ENCODE assay signal across 14 cellular contexts in the genomic region with DNA sequence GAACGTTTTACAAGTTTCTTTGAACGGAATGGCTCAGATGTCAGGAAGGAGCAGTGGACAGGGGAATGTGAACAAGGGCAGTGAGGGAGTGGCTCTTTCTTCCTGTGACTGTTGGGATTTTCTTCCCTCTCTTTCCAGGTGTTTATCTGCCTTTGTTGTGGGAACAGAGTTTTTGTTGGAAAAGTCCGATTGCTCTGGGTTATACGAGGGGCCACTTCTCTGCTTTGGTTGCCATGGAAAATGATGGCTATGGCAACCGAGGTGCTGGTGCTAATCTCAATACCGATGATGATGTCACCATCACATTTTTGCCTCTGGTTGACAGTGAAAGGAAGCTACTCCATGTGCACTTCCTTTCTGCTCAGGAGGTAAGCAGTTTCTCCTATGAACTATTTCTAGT. TPM values are rescaled to one million over a fixed set of nuclear protein-coding genes. Genes with fewer than 3 reads are reported as not detected.
DNase-seq lines count a peak whose midpoint lies in the region; ATAC-seq and TF ChIP-seq lines count a peak whose summit lies in the region.
"Had no signal": no experiment of that assay in that cellular context is flagged by ENCODE, and none has a peak within 500 bp of the region (broad histone marks: within the 10 kb centered on the region; RNA-seq: fewer than 3 reads in every experiment).

No MANE protein-coding gene starts in this region.

- peak overlapping the region; percentile 35 for H3K27ac Mint-ChIP-seq in WTC11
- H3K27ac Mint-ChIP-seq in CD8-positive, alpha-beta T cell = no peak overlapping the region
- H3K27ac Mint-ChIP-seq: activated CD8-positive, alpha-beta memory T cell treated with anti-CD3 and anti-CD28 coated beads, Interleukin-2, amount 10 ng/mL, durations not matched to agents 7 days and 5 days had no signal

- ATAC-seq in WTC11 = peak; percentile 29
- no peak for ATAC-seq in CD8-positive, alpha-beta T cell
- ATAC-seq: activated CD8-positive, alpha-beta memory T cell treated with anti-CD3 and anti-CD28 coated beads, Interleukin-2, amount 10 ng/mL, durations not matched to agents 7 days and 5 days; K562 had no signal

- H3K4me3 ChIP-seq in HEK293 (ENCODE audit: low read depth, low read length) = no peak overlapping the region
- H3K4me3 ChIP-seq in fibroblast of villous mesenchyme (ENCODE audit: low read depth, low read length) = no peak overlapping the region
- no peak overlapping the region for H3K4me3 ChIP-seq in neutrophil (ENCODE audit: low read depth in 1 of 2, low read length in 1 of 2)
- H3K4me3 ChIP-seq in adrenal gland = no peak overlapping the region
- no peak overlapping the region for H3K4me3 ChIP-seq in CD8-positive, alpha-beta T cell (ENCODE audit: low read depth, low read length)
- H3K4me3 ChIP-seq: K562, SJCRH30, suprapubic skin had no signal

- H3K36me3 ChIP-seq in HEK293 (ENCODE audit: control insufficient read depth in 2 of 2, insufficient read depth in 1 of 2, low read length in 2 of 2) (peaks cover 45 to 69% of the 10 kb centered on the region in 2 experiments), neutrophil (peaks cover 78% of the 10 kb centered on the region), adrenal gland (replicated peaks in 1 of 2) (peaks cover 0 to 61% of the 10 kb centered on the region in 2 donors)
- H3K36me3 ChIP-seq in CD8-positive, alpha-beta T cell (ENCODE audit: insufficient read depth, low read length) = peaks cover 30% of the 10 kb centered on the region

- no peaks in the 10 kb centered on the region for H3K9me3 Mint-ChIP-seq in WTC11
- H3K9me3 Mint-ChIP-seq in CD8-positive, alpha-beta T cell = no peaks in the 10 kb centered on the region

- intact Hi-C loops in adrenal gland (cut with DNase I) = no loop called here
- intact Hi-C loops in CD8-positive, alpha-beta T cell (cut with DNase I, micrococcal nuclease) = no loop called here

- DNase-seq in WTC11 (ENCODE audit: low spot score) = no peak
- DNase-seq in fibroblast of villous mesenchyme (ENCODE audit: low read depth) = peak; percentile 13
- DNase-seq in adrenal gland = no peak
- no peak for DNase-seq in CD8-positive, alpha-beta T cell
- DNase-seq in HK-2 (ENCODE audit: unreplicated experiment) = no peak
- DNase-seq: activated CD8-positive, alpha-beta memory T cell treated with anti-CD3 and anti-CD28 coated beads, Interleukin-2, amount 10 ng/mL, durations not matched to agents 7 days and 5 days; effector memory CD4-positive, alpha-beta T cell; left cardiac atrium; NCI-H2081; SJCRH30 had no signal

- H3K27me3 ChIP-seq in neutrophil (no peaks in the 10 kb centered on the region), adrenal gland (no peaks in the 10 kb centered on the region)
- no peaks in the 10 kb centered on the region for H3K27me3 ChIP-seq in CD8-positive, alpha-beta T cell (ENCODE audit: insufficient read depth, low read length)
- H3K27me3 ChIP-seq: SJCRH30, suprapubic skin had no signal

- H3K4me1 Mint-ChIP-seq in WTC11 = peaks cover 5% of the 10 kb centered on the region; the same call in 1 of the 2 replicates
- H3K4me1 Mint-ChIP-seq in CD8-positive, alpha-beta T cell (ENCODE audit: low read depth) = peaks cover 6% of the 10 kb centered on the region

- CTCF ChIA-PET in HEK293 (lab: Yijun Ruan, JAX) (interaction anchor here (1.0 to 4.1 kb wide), 2 partner anchors 9 to 65 kb away, joined by 3 to 18 read pairs; no protein-coding TSS in a partner anchor), WTC11 (lab: Charles Lee) (interaction anchor here (1.3 to 2.9 kb wide), 3 partner anchors 9 to 78 kb away, joined by 4 to 12 read pairs (median 6); no protein-coding TSS in a partner anchor)
- CTCF ChIA-PET in CD8-positive, alpha-beta T cell (lab: Charles Lee) = no interaction called here

- POLR2A ChIA-PET in HEK293 (lab: Yijun Ruan, JAX) = interaction anchor here (0.6 kb wide), 1 partner anchor 131 kb away, joined by 4 read pairs; no protein-coding TSS in a partner anchor
- POLR2A ChIA-PET in WTC11 (lab: Charles Lee) = interaction anchor here (0.7 kb wide), 1 partner anchor 192 kb away, joined by 3 read pairs; a partner anchor contains a TSS
- POLR2A ChIA-PET in CD8-positive, alpha-beta T cell (lab: Charles Lee) = no interaction called here

- H3K4me3 Mint-ChIP-seq in WTC11 = no peak overlapping the region
- H3K4me3 Mint-ChIP-seq in CD8-positive, alpha-beta T cell = no peak overlapping the region
- H3K4me3 Mint-ChIP-seq: activated CD8-positive, alpha-beta memory T cell treated with anti-CD3 and anti-CD28 coated beads, Interleukin-2, amount 10 ng/mL, durations not matched to agents 7 days and 5 days had no signal

- H3K4me1 ChIP-seq in HEK293 (ENCODE audit: control insufficient read depth, insufficient read depth, low read length) = peaks cover 1% of the 10 kb centered on the region; the same call in 1 of the 2 replicates
- H3K4me1 ChIP-seq in neutrophil (ENCODE audit: control insufficient read depth in 1 of 2, insufficient read depth in 1 of 2, low read depth in 1 of 2, low read length in 1 of 2) = peaks cover 1 to 6% of the 10 kb centered on the region in 2 experiments
- H3K4me1 ChIP-seq in adrenal gland (replicated peaks in 1 of 2) = peaks cover 2 to 21% of the 10 kb centered on the region in 2 donors
- no peaks in the 10 kb centered on the region for H3K4me1 ChIP-seq in CD8-positive, alpha-beta T cell (ENCODE audit: insufficient read depth, low read length)
- H3K4me1 ChIP-seq: SJCRH30, suprapubic skin had no signal

- H3K27ac ChIP-seq in HEK293 (ENCODE audit: extremely low read depth, low read depth, low read length) (no peak overlapping the region), neutrophil (peak overlapping the region; percentile 59), adrenal gland (no peak overlapping the region)
- H3K27ac ChIP-seq in CD8-positive, alpha-beta T cell (ENCODE audit: low read depth, low read length) = no peak overlapping the region
- H3K27ac ChIP-seq: SJCRH30, suprapubic skin had no signal

- H3K9me3 ChIP-seq in HEK293 (ENCODE audit: control insufficient read depth, insufficient read depth, low read depth, low read length) (no peaks in the 10 kb centered on the region), neutrophil (no peaks in the 10 kb centered on the region), adrenal gland (replicated peaks in 1 of 3) (no peaks in the 10 kb centered on the region)
- no peaks in the 10 kb centered on the region for H3K9me3 ChIP-seq in CD8-positive, alpha-beta T cell (ENCODE audit: low read length)
- H3K9me3 ChIP-seq: SJCRH30, suprapubic skin had no signal

- TF ChIP-seq POLR2A in adrenal gland (IDR thresholded peaks at IDR 0.05) = no peak

- peaks cover 41% of the 10 kb centered on the region for H3K36me3 Mint-ChIP-seq in WTC11
- H3K36me3 Mint-ChIP-seq in CD8-positive, alpha-beta T cell = peaks cover 78% of the 10 kb centered on the region

- no peaks in the 10 kb centered on the region for H3K27me3 Mint-ChIP-seq in WTC11 (ENCODE audit: low read depth)
- no peaks in the 10 kb centered on the region for H3K27me3 Mint-ChIP-seq in CD8-positive, alpha-beta T cell (ENCODE audit: low read depth)
- H3K27me3 Mint-ChIP-seq: activated CD8-positive, alpha-beta memory T cell treated with anti-CD3 and anti-CD28 coated beads, Interleukin-2, amount 10 ng/mL, durations not matched to agents 7 days and 5 days had no signal

- no peak for TF ChIP-seq CTCF in HEK293 (tag by site-specific recombination; IDR thresholded peaks at IDR 0.05)
- no peak for TF ChIP-seq CTCF in WTC11 (IDR thresholded peaks at IDR 0.05)
- TF ChIP-seq CTCF in fibroblast of villous mesenchyme (IDR thresholded peaks at IDR 0.05; ENCODE audit: insufficient read depth, low read depth, low read length) = no peak
- TF ChIP-seq CTCF in neutrophil (IDR thresholded peaks at IDR 0.05) = no peak
- TF ChIP-seq CTCF in adrenal gland (IDR thresholded peaks at IDR 0.05) = no peak
- TF ChIP-seq CTCF in CD8-positive, alpha-beta T cell (IDR thresholded peaks at IDR 0.05) = no peak

- 39 to 50% (median 45%) methylated on average over 6 of the region's 6 CpGs for WGBS in adrenal gland, 4 donors

TF ChIP-seq in HEK293, 187 proteins besides CTCF, POLR2A, EP300 and RAD21 (continues in another document):
- TF ChIP-seq ZFHX2 (tag by site-specific recombination; conservative IDR thresholded peaks at IDR 0.05) (no peak), ZFP41 (tag by site-specific recombination; IDR thresholded peaks at IDR 0.05; ENCODE audit: borderline replicate concordance) (no peak), ZNF530 (tag by site-specific recombination; IDR thresholded peaks at IDR 0.05; ENCODE audit: low read depth) (no peak), ZNF175 (tag by site-specific recombination; IDR thresholded peaks at IDR 0.05) (no peak), ZNF660 (tag by site-specific recombination; IDR thresholded peaks at IDR 0.05) (no peak), ZNF629 (tag by site-specific recombination; IDR thresholded peaks at IDR 0.05) (peak; percentile 73), MYNN (tag by site-specific recombination; IDR thresholded peaks at IDR 0.05; ENCODE audit: borderline replicate concordance) (peak; percentile 91), ZEB2 (tag by site-specific recombination; IDR thresholded peaks at IDR 0.05) (0 out of 2 replicates have a peak, but pooled peaks have one; percentile 16), ZBTB21 (tag by site-specific recombination; IDR thresholded peaks at IDR 0.05) (0 out of 2 replicates have a peak, but pooled peaks have one; percentile 53)

TF ChIP-seq in WTC11, 78 proteins besides CTCF, POLR2A, EP300 and RAD21 (continues in another document):
- peak; percentile 64; the same call in 1 of the 2 replicates for TF ChIP-seq EMX1 (CRISPR knock-in tag; IDR thresholded peaks at IDR 0.05)
- no peak for TF ChIP-seq SOX15 (CRISPR knock-in tag; IDR thresholded peaks at IDR 0.05)
- TF ChIP-seq, protein P1, sequence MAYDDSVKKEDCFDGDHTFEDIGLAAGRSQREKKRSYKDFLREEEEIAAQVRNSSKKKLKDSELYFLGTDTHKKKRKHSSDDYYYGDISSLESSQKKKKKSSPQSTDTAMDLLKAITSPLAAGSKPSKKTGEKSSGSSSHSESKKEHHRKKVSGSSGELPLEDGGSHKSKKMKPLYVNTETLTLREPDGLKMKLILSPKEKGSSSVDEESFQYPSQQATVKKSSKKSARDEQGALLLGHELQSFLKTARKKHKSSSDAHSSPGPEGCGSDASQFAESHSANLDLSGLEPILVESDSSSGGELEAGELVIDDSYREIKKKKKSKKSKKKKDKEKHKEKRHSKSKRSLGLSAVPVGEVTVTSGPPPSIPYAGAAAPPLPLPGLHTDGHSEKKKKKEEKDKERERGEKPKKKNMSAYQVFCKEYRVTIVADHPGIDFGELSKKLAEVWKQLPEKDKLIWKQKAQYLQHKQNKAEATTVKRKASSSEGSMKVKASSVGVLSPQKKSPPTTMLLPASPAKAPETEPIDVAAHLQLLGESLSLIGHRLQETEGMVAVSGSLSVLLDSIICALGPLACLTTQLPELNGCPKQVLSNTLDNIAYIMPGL (CRISPR knock-in tag; IDR thresholded peaks at IDR 0.05) = no peak

RNA-seq across cellular contexts. Expression of a gene that starts 41.4 kb away (rescaled TPM):
- total RNA-seq in WTC11 (2021) (13.9 to 15.9 TPM (median 15.3 TPM) in 3 replicates), fibroblast of villous mesenchyme (29.0 and 37.1 TPM in 2 replicates), adrenal gland (10 to 100 TPM; 23.0 to 64.7 (median 41.9) TPM)
- 10 to 100 TPM; 20.2 to 30.4 (median 23.6) TPM for polyA plus RNA-seq in adrenal gland
- total RNA-seq in CD8-positive, alpha-beta T cell = 10 to 100 TPM; 28.5 to 31.6 TPM
